In the genomic region with DNA sequence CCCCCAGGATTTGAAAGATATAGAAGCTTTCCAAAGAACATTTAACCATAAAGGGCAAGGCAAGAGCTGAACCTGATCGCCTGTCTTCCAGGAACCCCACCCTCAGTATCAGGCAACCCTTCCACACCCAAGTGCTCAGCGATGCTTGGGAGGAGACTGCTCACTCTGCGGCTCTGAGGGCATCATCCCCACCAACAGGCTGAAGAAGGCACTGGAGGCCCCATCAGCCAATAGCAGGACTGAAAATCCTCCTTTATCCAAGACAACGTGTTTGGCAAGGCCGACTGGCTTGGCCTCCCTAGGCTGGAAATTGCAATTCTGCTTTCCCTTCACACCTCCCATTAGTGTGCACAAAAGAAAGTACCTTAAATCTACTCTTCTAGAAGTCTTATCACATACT, we compare ENCODE assay signal across 1 cellular context.
TF ChIP-seq lines count a peak whose summit lies in the region.

No MANE protein-coding gene starts in this region.

TF ChIP-seq in IMR-90, 13 proteins besides CTCF, POLR2A, EP300 and RAD21 (continued from another document):
- TF ChIP-seq CEBPB (IDR thresholded peaks at IDR 0.05; ENCODE audit: low read depth, low read length) (no peak), MAFK (IDR thresholded peaks at IDR 0.05; ENCODE audit: low read depth, low read length) (no peak), RFX5 (IDR thresholded peaks at IDR 0.05; ENCODE audit: low read depth, low read length) (no peak), BHLHE40 (IDR thresholded peaks at IDR 0.05; ENCODE audit: low read depth, low read length) (no peak), NFE2L2 (IDR thresholded peaks at IDR 0.05; ENCODE audit: low read depth, low read length) (no peak)
- TF ChIP-seq, protein P1, sequence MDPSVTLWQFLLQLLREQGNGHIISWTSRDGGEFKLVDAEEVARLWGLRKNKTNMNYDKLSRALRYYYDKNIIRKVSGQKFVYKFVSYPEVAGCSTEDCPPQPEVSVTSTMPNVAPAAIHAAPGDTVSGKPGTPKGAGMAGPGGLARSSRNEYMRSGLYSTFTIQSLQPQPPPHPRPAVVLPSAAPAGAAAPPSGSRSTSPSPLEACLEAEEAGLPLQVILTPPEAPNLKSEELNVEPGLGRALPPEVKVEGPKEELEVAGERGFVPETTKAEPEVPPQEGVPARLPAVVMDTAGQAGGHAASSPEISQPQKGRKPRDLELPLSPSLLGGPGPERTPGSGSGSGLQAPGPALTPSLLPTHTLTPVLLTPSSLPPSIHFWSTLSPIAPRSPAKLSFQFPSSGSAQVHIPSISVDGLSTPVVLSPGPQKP (IDR thresholded peaks at IDR 0.05; ENCODE audit: borderline replicate concordance, low read depth, low read length) = no peak
